9 cellular contexts compared by ENCODE assay signal in the genomic region with DNA sequence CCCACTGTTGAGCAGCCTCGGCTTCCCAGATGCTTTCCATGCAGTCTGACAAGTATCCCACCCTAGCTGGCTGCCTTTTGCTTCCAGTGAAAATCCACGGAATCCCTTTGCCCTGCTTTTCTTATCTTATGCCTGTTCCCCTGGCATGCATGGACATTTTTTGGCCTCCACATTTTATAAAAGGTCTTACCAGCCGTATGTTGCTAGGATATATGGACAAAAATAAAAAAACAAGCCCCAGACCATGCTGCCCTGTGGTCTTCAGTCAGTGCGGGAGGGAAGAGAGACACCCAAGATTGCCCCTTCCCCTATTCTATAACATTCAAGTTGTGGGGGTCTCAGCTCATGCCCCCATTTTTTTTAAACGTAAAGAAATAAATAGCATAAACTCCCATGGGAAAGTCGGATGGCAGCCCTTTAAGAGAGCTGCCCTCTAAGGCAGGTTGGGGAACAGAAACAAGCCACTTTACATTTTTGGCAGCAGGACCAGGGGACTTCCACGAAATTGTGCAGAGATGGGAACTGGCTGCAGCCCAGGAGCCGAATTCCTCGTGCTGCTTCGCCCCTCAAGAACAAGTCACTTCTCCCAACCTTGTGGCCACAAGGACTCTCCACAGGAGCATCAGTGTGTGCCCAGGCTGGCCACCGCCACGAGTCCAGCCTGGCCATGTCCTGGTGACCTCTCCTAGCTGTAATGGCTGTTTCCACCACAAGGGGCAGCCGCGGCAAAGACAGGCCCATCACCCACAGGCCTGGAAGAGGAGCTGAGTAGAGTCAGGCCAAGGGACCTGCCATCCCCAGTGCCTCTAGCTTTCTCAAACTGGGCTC.
DNase-seq lines count a peak whose midpoint lies in the region; ATAC-seq and TF ChIP-seq lines count a peak whose summit lies in the region.
"Had no signal": no experiment of that assay in that cellular context is flagged by ENCODE, and none has a peak within 500 bp of the region (broad histone marks: within the 10 kb centered on the region; RNA-seq: fewer than 3 reads in every experiment).

No MANE protein-coding gene starts in this region.

- no peaks in the 10 kb centered on the region for H3K9me3 Mint-ChIP-seq in brain

- peaks cover 4% of the 10 kb centered on the region for H3K27me3 Mint-ChIP-seq in brain
- H3K27me3 Mint-ChIP-seq: activated naive CD8-positive, alpha-beta T cell had no signal

- peak; percentile 6 for DNase-seq in NCI-H1092 (lab: John Stamatoyannopoulos, UW)
- no peak for DNase-seq in NCI-H1092 treated with DMSO at 0.1 percent for 48 hours (lab: John Stamatoyannopoulos, UW)
- peak; percentile 76 for DNase-seq in inferior parietal cortex (ENCODE audit: extremely low spot score)
- DNase-seq in stimulated activated CD4-positive, alpha-beta T cell treated with anti-CD3 and anti-CD28 coated beads, Interleukin-15, amount 100 ng/mL, for 48 hours (ENCODE audit: low read depth in 2 of 2): peak; percentile 11 to 48
- no peak for DNase-seq in NCI-H2081 (lab: John Stamatoyannopoulos, UW)

- H3K36me3 Mint-ChIP-seq in brain: no peaks in the 10 kb centered on the region
- H3K36me3 Mint-ChIP-seq: activated naive CD8-positive, alpha-beta T cell had no signal

- H3K4me3 Mint-ChIP-seq in brain: no peak overlapping the region
- H3K4me3 Mint-ChIP-seq: activated naive CD8-positive, alpha-beta T cell had no signal

- H3K4me1 Mint-ChIP-seq in brain: peaks cover 26% of the 10 kb centered on the region

- TF ChIP-seq CTCF in brain (conservative IDR thresholded peaks at IDR 0.05): peak; percentile 64 to 86

- peak; percentile 78 for ATAC-seq in HG02981 (IDR thresholded peaks at IDR 0.05; ENCODE audit: unreplicated experiment)
- ATAC-seq in SK-N-SH treated with all-trans-retinoic acid at 6 μM for 48 hours: peak; percentile 42; the same call in 1 of the 3 replicates

- H3K27ac Mint-ChIP-seq in brain: peak overlapping the region in 2 of 5 experiments; percentile 20 to 62
- H3K27ac Mint-ChIP-seq: activated naive CD8-positive, alpha-beta T cell had no signal

TF ChIP-seq in SK-N-SH treated with all-trans-retinoic acid at 6 μM for 48 hours, 23 proteins besides CTCF, POLR2A, EP300 and RAD21:
- TF ChIP-seq ZNF70 (CRISPR knock-in tag; IDR thresholded peaks at IDR 0.05): no peak
- TF ChIP-seq, protein P1, sequence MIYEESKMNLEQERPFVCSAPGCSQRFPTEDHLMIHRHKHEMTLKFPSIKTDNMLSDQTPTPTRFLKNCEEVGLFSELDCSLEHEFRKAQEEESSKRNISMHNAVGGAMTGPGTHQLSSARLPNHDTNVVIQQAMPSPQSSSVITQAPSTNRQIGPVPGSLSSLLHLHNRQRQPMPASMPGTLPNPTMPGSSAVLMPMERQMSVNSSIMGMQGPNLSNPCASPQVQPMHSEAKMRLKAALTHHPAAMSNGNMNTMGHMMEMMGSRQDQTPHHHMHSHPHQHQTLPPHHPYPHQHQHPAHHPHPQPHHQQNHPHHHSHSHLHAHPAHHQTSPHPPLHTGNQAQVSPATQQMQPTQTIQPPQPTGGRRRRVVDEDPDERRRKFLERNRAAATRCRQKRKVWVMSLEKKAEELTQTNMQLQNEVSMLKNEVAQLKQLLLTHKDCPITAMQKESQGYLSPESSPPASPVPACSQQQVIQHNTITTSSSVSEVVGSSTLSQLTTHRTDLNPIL (CRISPR knock-in tag; IDR thresholded peaks at IDR 0.05; ENCODE audit: low read depth): no peak
- TF ChIP-seq OSR1 (CRISPR knock-in tag; IDR thresholded peaks at IDR 0.05): no peak
- TF ChIP-seq ZC3H10 (CRISPR knock-in tag; IDR thresholded peaks at IDR 0.05): no peak
- no peak for TF ChIP-seq PPARA (CRISPR knock-in tag; IDR thresholded peaks at IDR 0.05; ENCODE audit: borderline replicate concordance)
- TF ChIP-seq ZNF565 (CRISPR knock-in tag; conservative IDR thresholded peaks at IDR 0.05; ENCODE audit: low read depth): no peak
- no peak for TF ChIP-seq ARNTL (CRISPR knock-in tag; IDR thresholded peaks at IDR 0.05; ENCODE audit: borderline replicate concordance, low read depth)
- TF ChIP-seq TOX (CRISPR knock-in tag; IDR thresholded peaks at IDR 0.05; ENCODE audit: borderline replicate concordance): no peak
- TF ChIP-seq GLIS3 (CRISPR knock-in tag; IDR thresholded peaks at IDR 0.05): no peak
- TF ChIP-seq, protein P2, sequence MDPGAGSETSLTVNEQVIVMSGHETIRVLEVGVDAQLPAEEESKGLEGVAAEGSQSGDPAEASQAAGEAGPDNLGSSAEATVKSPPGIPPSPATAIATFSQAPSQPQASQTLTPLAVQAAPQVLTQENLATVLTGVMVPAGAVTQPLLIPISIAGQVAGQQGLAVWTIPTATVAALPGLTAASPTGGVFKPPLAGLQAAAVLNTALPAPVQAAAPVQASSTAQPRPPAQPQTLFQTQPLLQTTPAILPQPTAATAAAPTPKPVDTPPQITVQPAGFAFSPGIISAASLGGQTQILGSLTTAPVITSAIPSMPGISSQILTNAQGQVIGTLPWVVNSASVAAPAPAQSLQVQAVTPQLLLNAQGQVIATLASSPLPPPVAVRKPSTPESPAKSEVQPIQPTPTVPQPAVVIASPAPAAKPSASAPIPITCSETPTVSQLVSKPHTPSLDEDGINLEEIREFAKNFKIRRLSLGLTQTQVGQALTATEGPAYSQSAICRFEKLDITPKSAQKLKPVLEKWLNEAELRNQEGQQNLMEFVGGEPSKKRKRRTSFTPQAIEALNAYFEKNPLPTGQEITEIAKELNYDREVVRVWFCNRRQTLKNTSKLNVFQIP (CRISPR knock-in tag; IDR thresholded peaks at IDR 0.05; ENCODE audit: borderline replicate concordance, low read depth): no peak
- no peak for TF ChIP-seq SNAI2 (CRISPR knock-in tag; IDR thresholded peaks at IDR 0.05)
- TF ChIP-seq CSDC2 (CRISPR knock-in tag; IDR thresholded peaks at IDR 0.05): no peak
- no peak for TF ChIP-seq BACH2 (CRISPR knock-in tag; IDR thresholded peaks at IDR 0.05; ENCODE audit: borderline replicate concordance)
- TF ChIP-seq TCF4 (CRISPR knock-in tag; IDR thresholded peaks at IDR 0.05; ENCODE audit: borderline replicate concordance): no peak
- TF ChIP-seq, protein P3, sequence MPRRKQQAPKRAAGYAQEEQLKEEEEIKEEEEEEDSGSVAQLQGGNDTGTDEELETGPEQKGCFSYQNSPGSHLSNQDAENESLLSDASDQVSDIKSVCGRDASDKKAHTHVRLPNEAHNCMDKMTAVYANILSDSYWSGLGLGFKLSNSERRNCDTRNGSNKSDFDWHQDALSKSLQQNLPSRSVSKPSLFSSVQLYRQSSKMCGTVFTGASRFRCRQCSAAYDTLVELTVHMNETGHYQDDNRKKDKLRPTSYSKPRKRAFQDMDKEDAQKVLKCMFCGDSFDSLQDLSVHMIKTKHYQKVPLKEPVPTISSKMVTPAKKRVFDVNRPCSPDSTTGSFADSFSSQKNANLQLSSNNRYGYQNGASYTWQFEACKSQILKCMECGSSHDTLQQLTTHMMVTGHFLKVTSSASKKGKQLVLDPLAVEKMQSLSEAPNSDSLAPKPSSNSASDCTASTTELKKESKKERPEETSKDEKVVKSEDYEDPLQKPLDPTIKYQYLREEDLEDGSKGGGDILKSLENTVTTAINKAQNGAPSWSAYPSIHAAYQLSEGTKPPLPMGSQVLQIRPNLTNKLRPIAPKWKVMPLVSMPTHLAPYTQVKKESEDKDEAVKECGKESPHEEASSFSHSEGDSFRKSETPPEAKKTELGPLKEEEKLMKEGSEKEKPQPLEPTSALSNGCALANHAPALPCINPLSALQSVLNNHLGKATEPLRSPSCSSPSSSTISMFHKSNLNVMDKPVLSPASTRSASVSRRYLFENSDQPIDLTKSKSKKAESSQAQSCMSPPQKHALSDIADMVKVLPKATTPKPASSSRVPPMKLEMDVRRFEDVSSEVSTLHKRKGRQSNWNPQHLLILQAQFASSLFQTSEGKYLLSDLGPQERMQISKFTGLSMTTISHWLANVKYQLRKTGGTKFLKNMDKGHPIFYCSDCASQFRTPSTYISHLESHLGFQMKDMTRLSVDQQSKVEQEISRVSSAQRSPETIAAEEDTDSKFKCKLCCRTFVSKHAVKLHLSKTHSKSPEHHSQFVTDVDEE (CRISPR knock-in tag; IDR thresholded peaks at IDR 0.05): no peak
- no peak for TF ChIP-seq ESRRG (CRISPR knock-in tag; IDR thresholded peaks at IDR 0.05)
- TF ChIP-seq, protein P4, sequence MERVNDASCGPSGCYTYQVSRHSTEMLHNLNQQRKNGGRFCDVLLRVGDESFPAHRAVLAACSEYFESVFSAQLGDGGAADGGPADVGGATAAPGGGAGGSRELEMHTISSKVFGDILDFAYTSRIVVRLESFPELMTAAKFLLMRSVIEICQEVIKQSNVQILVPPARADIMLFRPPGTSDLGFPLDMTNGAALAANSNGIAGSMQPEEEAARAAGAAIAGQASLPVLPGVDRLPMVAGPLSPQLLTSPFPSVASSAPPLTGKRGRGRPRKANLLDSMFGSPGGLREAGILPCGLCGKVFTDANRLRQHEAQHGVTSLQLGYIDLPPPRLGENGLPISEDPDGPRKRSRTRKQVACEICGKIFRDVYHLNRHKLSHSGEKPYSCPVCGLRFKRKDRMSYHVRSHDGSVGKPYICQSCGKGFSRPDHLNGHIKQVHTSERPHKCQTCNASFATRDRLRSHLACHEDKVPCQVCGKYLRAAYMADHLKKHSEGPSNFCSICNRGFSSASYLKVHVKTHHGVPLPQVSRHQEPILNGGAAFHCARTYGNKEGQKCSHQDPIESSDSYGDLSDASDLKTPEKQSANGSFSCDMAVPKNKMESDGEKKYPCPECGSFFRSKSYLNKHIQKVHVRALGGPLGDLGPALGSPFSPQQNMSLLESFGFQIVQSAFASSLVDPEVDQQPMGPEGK (CRISPR knock-in tag; IDR thresholded peaks at IDR 0.05; ENCODE audit: borderline replicate concordance): no peak
- TF ChIP-seq, protein P5, sequence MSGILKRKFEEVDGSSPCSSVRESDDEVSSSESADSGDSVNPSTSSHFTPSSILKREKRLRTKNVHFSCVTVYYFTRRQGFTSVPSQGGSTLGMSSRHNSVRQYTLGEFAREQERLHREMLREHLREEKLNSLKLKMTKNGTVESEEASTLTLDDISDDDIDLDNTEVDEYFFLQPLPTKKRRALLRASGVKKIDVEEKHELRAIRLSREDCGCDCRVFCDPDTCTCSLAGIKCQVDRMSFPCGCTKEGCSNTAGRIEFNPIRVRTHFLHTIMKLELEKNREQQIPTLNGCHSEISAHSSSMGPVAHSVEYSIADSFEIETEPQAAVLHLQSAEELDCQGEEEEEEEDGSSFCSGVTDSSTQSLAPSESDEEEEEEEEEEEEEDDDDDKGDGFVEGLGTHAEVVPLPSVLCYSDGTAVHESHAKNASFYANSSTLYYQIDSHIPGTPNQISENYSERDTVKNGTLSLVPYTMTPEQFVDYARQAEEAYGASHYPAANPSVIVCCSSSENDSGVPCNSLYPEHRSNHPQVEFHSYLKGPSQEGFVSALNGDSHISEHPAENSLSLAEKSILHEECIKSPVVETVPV (CRISPR knock-in tag; IDR thresholded peaks at IDR 0.05): no peak
- no peak for TF ChIP-seq ISL1 (CRISPR knock-in tag; IDR thresholded peaks at IDR 0.05)
- TF ChIP-seq ZFP3 (CRISPR knock-in tag; IDR thresholded peaks at IDR 0.05): no peak

Comparison
In these comparisons a context has a peak if more than half of its experiments do, and no peak if none do; other contexts are left out.
1. DNase-seq: peak in NCI-H1092 (single experiment), inferior parietal cortex (single experiment) and stimulated activated CD4-positive, alpha-beta T cell treated with anti-CD3 and anti-CD28 coated beads, Interleukin-15, amount 100 ng/mL, for 48 hours (2 of 2); none in NCI-H1092 treated with DMSO at 0.1 percent for 48 hours (single experiment) and NCI-H2081 (0 of 2).